19 cellular contexts compared by ENCODE assay signal in the genomic region with DNA sequence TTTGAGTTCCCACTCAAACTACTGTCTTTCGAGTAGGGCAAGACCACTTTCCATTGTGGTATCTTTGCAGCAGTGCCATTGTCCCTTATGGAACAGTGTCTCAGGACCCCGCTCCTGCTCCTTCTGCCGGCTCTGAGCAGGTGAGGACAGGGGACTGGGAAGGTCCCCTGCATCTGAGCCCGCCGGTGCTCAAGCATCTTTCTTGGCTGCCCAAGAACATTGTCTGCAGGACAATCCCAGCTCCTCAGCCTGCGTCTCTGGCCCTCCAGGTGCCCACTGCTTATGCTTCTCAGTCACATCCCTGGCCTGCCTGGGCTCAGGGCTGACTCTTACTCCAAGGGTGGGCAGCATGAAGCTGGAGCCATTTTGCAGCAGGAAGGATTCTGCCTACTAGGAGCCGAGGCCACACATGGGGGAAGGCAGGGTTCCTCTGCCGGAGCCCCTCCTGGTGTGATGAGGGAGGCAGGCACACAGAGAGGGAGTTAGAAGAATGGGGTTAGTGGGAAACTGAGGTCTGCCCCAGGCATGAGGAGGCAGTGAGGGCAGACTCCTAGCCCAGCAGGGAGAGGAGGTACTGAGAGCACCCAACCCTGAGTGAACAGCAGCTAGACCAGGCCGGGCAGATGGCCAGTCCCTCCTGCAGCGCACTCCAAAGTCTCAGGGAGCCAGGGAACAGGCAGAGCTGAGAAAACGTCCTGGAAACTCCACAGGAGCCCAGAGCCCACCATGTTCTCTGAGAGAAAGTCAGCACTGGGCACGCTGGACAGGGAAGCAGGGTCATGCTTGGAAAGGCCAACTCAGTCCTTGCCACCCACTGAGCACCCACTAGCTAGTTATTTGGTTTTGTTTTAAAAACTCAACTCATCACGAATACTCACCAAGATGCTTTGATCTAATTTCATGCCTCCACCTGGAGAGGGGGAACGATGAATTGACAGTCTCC. TPM values are rescaled to one million over a fixed set of nuclear protein-coding genes. Genes with fewer than 3 reads are reported as not detected.
DNase-seq lines count a peak whose midpoint lies in the region; ATAC-seq and TF ChIP-seq lines count a peak whose summit lies in the region.
"Had no signal": no experiment of that assay in that cellular context is flagged by ENCODE, and none has a peak within 500 bp of the region (broad histone marks: within the 10 kb centered on the region; RNA-seq: fewer than 3 reads in every experiment).

No MANE protein-coding gene starts in this region.

- no peak overlapping the region for H3K4me3 Mint-ChIP-seq in endodermal cell
- H3K4me3 Mint-ChIP-seq in stimulated activated memory B cell treated with anti-CD40 and anti-IgM and Interleukin-4, amounts not matched to agents 10 μg/mL and 1 μg/mL and 100 μg/mL, for 72 hours = no peak overlapping the region
- no peak overlapping the region for H3K4me3 Mint-ChIP-seq in natural killer cell
- H3K4me3 Mint-ChIP-seq: CD14-positive monocyte, GM23338 had no signal

- H3F3A ChIP-seq in SK-N-SH (replicated peaks; ENCODE audit: insufficient read depth) = no peaks in the 10 kb centered on the region

- peaks cover 0 to 15% of the 10 kb centered on the region in 2 experiments; a peak in 1 of 4 replicates for H3K4me1 ChIP-seq in SK-N-SH (ENCODE audit: control insufficient read depth in 1 of 2, insufficient read depth in 2 of 2, low read depth in 1 of 2, low read length in 1 of 2)
- no peaks in the 10 kb centered on the region for H3K4me1 ChIP-seq in endodermal cell (ENCODE audit: control insufficient read depth, insufficient read depth, low read length)
- no peaks in the 10 kb centered on the region for H3K4me1 ChIP-seq in lower lobe of right lung

- no peak overlapping the region for H2AFZ ChIP-seq in SK-N-SH (ENCODE audit: low read depth)
- H2AFZ ChIP-seq: GM23338 had no signal

- ATAC-seq in SK-N-SH treated with all-trans-retinoic acid at 6 μM for 48 hours (no peak), lower lobe of right lung (no peak), natural killer cell (no peak), HG03025 (IDR thresholded peaks at IDR 0.05; ENCODE audit: low FRiP score, unreplicated experiment) (no peak)
- ATAC-seq in stimulated activated memory B cell treated with anti-CD40 and anti-IgM and Interleukin-4, amounts not matched to agents 10 μg/mL and 1 μg/mL and 100 μg/mL, for 72 hours = no peak
- ATAC-seq: GM23338, HCT116, K562 had no signal

- no peaks in the 10 kb centered on the region; the same call in 1 of the 2 replicates for H3K27me3 ChIP-seq in SK-N-SH (ENCODE audit: insufficient read depth)
- H3K27me3 ChIP-seq in endodermal cell (ENCODE audit: control insufficient read depth, insufficient read depth, low read length, poor library complexity, severe bottlenecking) = peaks cover 19% of the 10 kb centered on the region
- H3K27me3 ChIP-seq in lower lobe of right lung (ENCODE audit: low read depth) = no peaks in the 10 kb centered on the region
- H3K27me3 ChIP-seq: Peyer's patch had no signal

- 58% methylated on average over 8 of the region's 14 CpGs for WGBS in SK-N-SH (ENCODE audit: low lambda C conversion rate)
- WGBS in endodermal cell (ENCODE audit: insufficient coverage in 1 of 2, insufficient read length in 1 of 2), 2 experiments = 88 to 89% methylated on average over 12 to 14 of the region's 14 CpGs

- H3K36me3 ChIP-seq in SK-N-SH (replicated peaks in 1 of 2; ENCODE audit: control insufficient read depth in 1 of 2, insufficient read depth in 2 of 2, low read length in 1 of 2) (no peaks in the 10 kb centered on the region), endodermal cell (ENCODE audit: control insufficient read depth, insufficient read depth, low read length) (no peaks in the 10 kb centered on the region), lower lobe of right lung (no peaks in the 10 kb centered on the region)
- H3K36me3 ChIP-seq: Peyer's patch had no signal

- no peak for TF ChIP-seq CTCF in SK-N-SH (IDR thresholded peaks at IDR 0.05)
- no peak for TF ChIP-seq CTCF in endodermal cell (conservative IDR thresholded peaks at IDR 0.05)
- TF ChIP-seq CTCF in lower lobe of right lung (IDR thresholded peaks at IDR 0.05) = no peak
- no peak for TF ChIP-seq CTCF in natural killer cell (IDR thresholded peaks at IDR 0.05)

- TF ChIP-seq RAD21 in SK-N-SH (IDR thresholded peaks at IDR 0.05; ENCODE audit: low read length) = no peak

- no peak overlapping the region for H3K27ac Mint-ChIP-seq in endodermal cell
- H3K27ac Mint-ChIP-seq in stimulated activated memory B cell treated with anti-CD40 and anti-IgM and Interleukin-4, amounts not matched to agents 10 μg/mL and 1 μg/mL and 100 μg/mL, for 72 hours = peak overlapping the region; percentile 40
- H3K27ac Mint-ChIP-seq in natural killer cell = no peak overlapping the region
- H3K27ac Mint-ChIP-seq: GM23338 had no signal

- H3K36me3 Mint-ChIP-seq in endodermal cell (ENCODE audit: low read depth) = no peaks in the 10 kb centered on the region
- no peaks in the 10 kb centered on the region for H3K36me3 Mint-ChIP-seq in stimulated activated memory B cell treated with anti-CD40 and anti-IgM and Interleukin-4, amounts not matched to agents 10 μg/mL and 1 μg/mL and 100 μg/mL, for 72 hours
- H3K36me3 Mint-ChIP-seq in natural killer cell = no peaks in the 10 kb centered on the region

- H3K27me3 Mint-ChIP-seq in endodermal cell (ENCODE audit: insufficient read depth) (peaks cover 29% of the 10 kb centered on the region), natural killer cell (ENCODE audit: low read depth in 2 of 2) (no peaks in the 10 kb centered on the region)
- H3K27me3 Mint-ChIP-seq in stimulated activated memory B cell treated with anti-CD40 and anti-IgM and Interleukin-4, amounts not matched to agents 10 μg/mL and 1 μg/mL and 100 μg/mL, for 72 hours = no peaks in the 10 kb centered on the region

- H3K9ac ChIP-seq in SK-N-SH (no peak overlapping the region), endodermal cell (ENCODE audit: extremely low read depth, low read length, poor library complexity, severe bottlenecking) (no peak overlapping the region)

- no peaks in the 10 kb centered on the region for H3K79me2 ChIP-seq in SK-N-SH (ENCODE audit: insufficient read depth)

- TF ChIP-seq EP300 in SK-N-SH (IDR thresholded peaks at IDR 0.05; ENCODE audit: borderline replicate concordance in 1 of 2, low read depth in 1 of 2, low read length in 1 of 2) = no peak

- no peaks in the 10 kb centered on the region for H3K9me2 ChIP-seq in SK-N-SH

- H4K20me1 ChIP-seq in SK-N-SH (ENCODE audit: insufficient read depth) = no peaks in the 10 kb centered on the region

- no peak overlapping the region for H3K4me2 ChIP-seq in SK-N-SH
- H3K4me2 ChIP-seq: GM23338 had no signal

- POLR2A ChIA-PET in SK-N-SH (lab: Yijun Ruan, JAX) = no interaction called here

- CTCF ChIA-PET in SK-N-SH (lab: Yijun Ruan, JAX) = no interaction called here

- no peaks in the 10 kb centered on the region for H3K9me3 Mint-ChIP-seq in endodermal cell
- no peaks in the 10 kb centered on the region for H3K9me3 Mint-ChIP-seq in stimulated activated memory B cell treated with anti-CD40 and anti-IgM and Interleukin-4, amounts not matched to agents 10 μg/mL and 1 μg/mL and 100 μg/mL, for 72 hours
- H3K9me3 Mint-ChIP-seq in natural killer cell = no peaks in the 10 kb centered on the region
- H3K9me3 Mint-ChIP-seq: GM23338 had no signal

- DNase-seq in SK-N-SH (no peak), endodermal cell (peak; percentile 35), lower lobe of right lung (peak; percentile 39), natural killer cell (no peak), GM19238 (ENCODE audit: insufficient read length, low spot score) (no peak)
- DNase-seq: 8988T; GDM1; NCI-H1930; NCI-H345; NCI-H526 treated with DMSO at 0.1 percent for 48 hours; NK-92 treated with Interleukin-12 subunit alpha and Interleukin-12 subunit beta, amount 100 ng/mL, for 24 hours had no signal

- no peaks in the 10 kb centered on the region for H3K9me3 ChIP-seq in SK-N-SH
- no peaks in the 10 kb centered on the region for H3K9me3 ChIP-seq in endodermal cell (ENCODE audit: control insufficient read depth, low read length)
- no peaks in the 10 kb centered on the region for H3K9me3 ChIP-seq in lower lobe of right lung
- H3K9me3 ChIP-seq: Peyer's patch had no signal

- no peak overlapping the region for H3K4me3 ChIP-seq in SK-N-SH (ENCODE audit: low read depth in 2 of 2, low read length in 1 of 2)
- no peak overlapping the region for H3K4me3 ChIP-seq in endodermal cell (ENCODE audit: low read length)
- no peak overlapping the region for H3K4me3 ChIP-seq in lower lobe of right lung
- H3K4me3 ChIP-seq: GM23338, K562, Peyer's patch had no signal

- peaks cover 11% of the 10 kb centered on the region for H3K4me1 Mint-ChIP-seq in endodermal cell
- peaks cover 18% of the 10 kb centered on the region for H3K4me1 Mint-ChIP-seq in stimulated activated memory B cell treated with anti-CD40 and anti-IgM and Interleukin-4, amounts not matched to agents 10 μg/mL and 1 μg/mL and 100 μg/mL, for 72 hours
- peaks cover 0 to 6% of the 10 kb centered on the region in 2 donors for H3K4me1 Mint-ChIP-seq in natural killer cell
- H3K4me1 Mint-ChIP-seq: CD14-positive monocyte, GM23338 had no signal

- intact Hi-C loops in lower lobe of right lung (cut with DNase I) = no loop called here
- intact Hi-C loops in natural killer cell (cut with micrococcal nuclease) = no loop called here

- no peak overlapping the region for H3K27ac ChIP-seq in SK-N-SH (ENCODE audit: low read depth in 2 of 2, low read length in 1 of 2)
- no peak overlapping the region for H3K27ac ChIP-seq in endodermal cell (ENCODE audit: low read depth, low read length)
- no peak overlapping the region for H3K27ac ChIP-seq in lower lobe of right lung
- H3K27ac ChIP-seq: Peyer's patch had no signal

TF ChIP-seq in SK-N-SH treated with all-trans-retinoic acid at 6 μM for 48 hours, 23 proteins besides CTCF, POLR2A, EP300 and RAD21 (continues in another document):
- TF ChIP-seq TCF4 (CRISPR knock-in tag; IDR thresholded peaks at IDR 0.05; ENCODE audit: borderline replicate concordance) (no peak), ZFP3 (CRISPR knock-in tag; IDR thresholded peaks at IDR 0.05) (no peak)

RNA-seq across cellular contexts. Expression of gene PPARA, which starts 7.5 kb away (rescaled TPM):
- polyA plus RNA-seq in SK-N-SH (2012; rRNA removed) = 4.5 TPM in 2 replicates
- polyA plus RNA-seq in SK-N-SH (2012; cell fraction: cytosol; rRNA removed) = 4.1 and 4.4 TPM in 2 replicates
- polyA plus RNA-seq in SK-N-SH (2012; cell fraction: nucleus; rRNA removed) = 5.8 and 6.8 TPM in 2 replicates
- 10 to 100 TPM; 15.4 to 18.6 TPM for total RNA-seq in endodermal cell
- 5.9 TPM for polyA plus RNA-seq in endodermal cell (2013, experiment 1 of 2)
- polyA plus RNA-seq in endodermal cell (2013, experiment 2 of 2) = 5.1 TPM
- 20.5 TPM for total RNA-seq in lower lobe of right lung
- total RNA-seq in natural killer cell = 10 to 100 TPM; 20.1 to 27.8 (median 27.0) TPM

Comparison
In these comparisons a context has a peak if more than half of its experiments do, and no peak if none do; other contexts are left out.
1. DNase-seq: peak in endodermal cell (single experiment) and lower lobe of right lung (single experiment); none in SK-N-SH (single experiment), natural killer cell (single experiment) and GM19238 (single experiment).